In genomic region chr10:12588091-12588850, GRCh38 we compare ENCODE assay signal across 11 cellular contexts.
DNase-seq lines count a peak whose midpoint lies in the region; ATAC-seq and TF ChIP-seq lines count a peak whose summit lies in the region.
"Had no signal": no experiment of that assay in that cellular context is flagged by ENCODE, and none has a peak within 500 bp of the region (broad histone marks: within the 10 kb centered on the region; RNA-seq: fewer than 3 reads in every experiment).

No MANE protein-coding gene starts in this region.

- POLR2A ChIA-PET in activated B cell treated with CpG ODN at 0.5 μM for 24 hours (lab: Charles Lee) = no interaction called here

- H3K27ac Mint-ChIP-seq in activated B cell treated with CpG ODN at 0.5 μM for 24 hours (no peak overlapping the region), naive B cell (peak overlapping the region; percentile 3 to 90 (median 71))

- no peak overlapping the region for H3K27ac ChIP-seq in esophagus muscularis mucosa (replicated peaks in 1 of 4)

- peak; percentile 68 for ATAC-seq in GM19395 (IDR thresholded peaks at IDR 0.05; ENCODE audit: unreplicated experiment)
- no peak for ATAC-seq in activated B cell treated with CpG ODN at 0.5 μM for 24 hours (ENCODE audit: low read depth)
- ATAC-seq in naive B cell (ENCODE audit: low read depth in 2 of 2) = no peak
- ATAC-seq in GM19452 (IDR thresholded peaks at IDR 0.05; ENCODE audit: unreplicated experiment) = no peak

- H3K27me3 Mint-ChIP-seq in activated B cell treated with CpG ODN at 0.5 μM for 24 hours (no peaks in the 10 kb centered on the region), naive B cell (no peaks in the 10 kb centered on the region)

- H3K36me3 Mint-ChIP-seq in activated B cell treated with CpG ODN at 0.5 μM for 24 hours (ENCODE audit: low read depth) (peaks cover 48% of the 10 kb centered on the region), naive B cell (peaks cover 3 to 7% of the 10 kb centered on the region in 2 donors)

- 80% methylated on average over 12 of the region's 12 CpGs for WGBS in esophagus muscularis mucosa

- no peak for TF ChIP-seq POLR2A in esophagus muscularis mucosa (IDR thresholded peaks at IDR 0.05; ENCODE audit: low read depth)

- no peaks in the 10 kb centered on the region for H3K27me3 ChIP-seq in esophagus muscularis mucosa

- peaks cover 0 to 84% (median 63%) of the 10 kb centered on the region in 4 donors for H3K4me1 ChIP-seq in esophagus muscularis mucosa

- peaks cover 59% of the 10 kb centered on the region for H3K4me1 Mint-ChIP-seq in activated B cell treated with CpG ODN at 0.5 μM for 24 hours
- peaks cover 39 to 66% (median 59%) of the 10 kb centered on the region in 3 donors for H3K4me1 Mint-ChIP-seq in naive B cell

- DNase-seq in DMS53 (lab: John Stamatoyannopoulos, UW) (peak; percentile 38), DMS53 treated with DMSO at 0.1 percent for 48 hours (lab: John Stamatoyannopoulos, UW; ENCODE audit: unreplicated experiment) (no peak), activated B cell treated with CpG ODN at 0.5 μM for 24 hours (no peak), naive B cell (no peak), esophagus muscularis mucosa (ENCODE audit: extremely low spot score) (no peak)
- DNase-seq in activated CD8-positive, alpha-beta memory T cell treated with anti-CD3 and anti-CD28 coated beads, Interleukin-2, amount 50 U/mL, for 48 hours = no peak
- DNase-seq: NCI-H446 treated with DMSO at 0.1 percent for 48 hours; stimulated activated CD4-positive, alpha-beta T cell treated with anti-CD3 and anti-CD28 coated beads, Interleukin-4, amount 100 ng/mL, for 24 hours had no signal

- no peaks in the 10 kb centered on the region for H3K36me3 ChIP-seq in esophagus muscularis mucosa

- H3K9me3 ChIP-seq in esophagus muscularis mucosa = no peaks in the 10 kb centered on the region

- H3K9me3 Mint-ChIP-seq in activated B cell treated with CpG ODN at 0.5 μM for 24 hours (peaks cover 2% of the 10 kb centered on the region), naive B cell (peaks cover 0 to 6% (median 0%) of the 10 kb centered on the region in 7 donors)

- TF ChIP-seq CTCF in activated B cell treated with CpG ODN at 0.5 μM for 24 hours (IDR thresholded peaks at IDR 0.05) (no peak), esophagus muscularis mucosa (IDR thresholded peaks at IDR 0.05) (no peak)

- CTCF ChIA-PET in activated B cell treated with CpG ODN at 0.5 μM for 24 hours (lab: Charles Lee) = interaction anchor here (0.9 kb wide), 1 partner anchor 323 kb away, joined by 3 read pairs; no protein-coding TSS in a partner anchor

- peak overlapping the region; percentile 32 for H3K4me3 Mint-ChIP-seq in activated B cell treated with CpG ODN at 0.5 μM for 24 hours
- H3K4me3 Mint-ChIP-seq in naive B cell = peak overlapping the region in 7 of 8 donors; percentile 14 to 75 (median 45)

- peak overlapping the region in 2 of 4 donors; percentile 10 to 20 for H3K4me3 ChIP-seq in esophagus muscularis mucosa
- H3K4me3 ChIP-seq: lung had no signal

- intact Hi-C loops in activated B cell treated with CpG ODN at 0.5 μM for 24 hours (cut with micrococcal nuclease) (no loop called here), esophagus muscularis mucosa (cut with DNase I) (no loop called here)

- TF ChIP-seq EP300 in esophagus muscularis mucosa (IDR thresholded peaks at IDR 0.05) = no peak
